ENCODE assay signal across 1 cellular context in the genomic region with DNA sequence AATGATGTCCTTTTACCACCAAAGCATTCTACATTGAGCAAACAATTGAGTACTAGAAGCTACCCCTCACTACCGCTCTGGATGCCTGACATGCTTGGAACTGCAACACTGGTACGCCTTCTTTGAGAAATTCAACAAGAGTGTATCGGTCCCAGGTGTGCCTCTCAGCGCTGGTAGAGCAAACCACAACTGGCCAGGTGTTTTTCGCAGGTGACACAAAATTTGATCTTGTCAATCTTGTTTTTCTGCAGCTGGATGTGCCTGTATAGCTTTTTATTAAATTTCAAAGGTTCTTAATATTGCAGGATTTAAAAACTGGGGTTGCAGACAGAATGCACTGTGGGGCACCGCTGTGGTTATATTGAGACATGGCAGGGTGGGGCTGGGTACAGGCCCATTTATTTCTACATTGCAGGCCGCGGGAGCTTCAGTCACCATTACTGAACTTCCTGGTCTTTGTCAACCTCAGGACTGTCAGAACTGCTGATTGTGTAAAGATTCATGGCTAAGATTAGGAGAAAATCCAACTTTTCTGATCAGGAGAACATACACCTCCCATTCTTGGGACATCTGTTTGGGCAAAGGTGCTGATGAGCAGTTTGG.
TF ChIP-seq lines count a peak whose summit lies in the region.

No MANE protein-coding gene starts in this region.

TF ChIP-seq in GM12878, 131 proteins besides CTCF, POLR2A, EP300 and RAD21:
- TF ChIP-seq BCL11A (IDR thresholded peaks at IDR 0.05; ENCODE audit: low read depth, low read length) (no peak), RUNX3 (IDR thresholded peaks at IDR 0.05; ENCODE audit: low read length) (peak; percentile 47; the same call in 1 of the 2 replicates), SPI1 (IDR thresholded peaks at IDR 0.05; ENCODE audit: borderline replicate concordance, insufficient read depth, low read depth, low read length) (0 out of 2 replicates have a peak, but pooled peaks have one; percentile 0), POLR2AphosphoS2 (IDR thresholded peaks at IDR 0.05; ENCODE audit: low read depth, low read length) (no peak), STAT1 (conservative IDR thresholded peaks at IDR 0.05) (no peak), BHLHE40 (IDR thresholded peaks at IDR 0.05; ENCODE audit: borderline replicate concordance in 1 of 2, low read depth in 2 of 2, low read length in 1 of 2) (no peak), MYB (IDR thresholded peaks at IDR 0.05; ENCODE audit: borderline replicate concordance, low read depth, low read length) (no peak), TCF12 (IDR thresholded peaks at IDR 0.05; ENCODE audit: low read depth, low read length) (peak; percentile 52; the same call in 1 of the 2 replicates), CREM (IDR thresholded peaks at IDR 0.05; ENCODE audit: low read depth) (no peak), SMARCA5 (IDR thresholded peaks at IDR 0.05) (no peak), BACH1 (IDR thresholded peaks at IDR 0.05; ENCODE audit: borderline replicate concordance) (no peak), GATAD2B (conservative IDR thresholded peaks at IDR 0.05; ENCODE audit: low read depth) (no peak), MXI1 (IDR thresholded peaks at IDR 0.05; ENCODE audit: low read depth, low read length) (no peak), CHD1 (IDR thresholded peaks at IDR 0.05; ENCODE audit: low read depth, low read length) (no peak), TCF7 (IDR thresholded peaks at IDR 0.05; ENCODE audit: borderline replicate concordance) (no peak), YBX1 (IDR thresholded peaks at IDR 0.05) (no peak), ZNF207 (IDR thresholded peaks at IDR 0.05; ENCODE audit: borderline replicate concordance) (no peak), TCF3 (IDR thresholded peaks at IDR 0.05; ENCODE audit: borderline replicate concordance, insufficient read depth, low read depth, low read length) (peak; percentile 64; the same call in 1 of the 2 replicates), CBX3 (IDR thresholded peaks at IDR 0.05; ENCODE audit: borderline replicate concordance, low read depth) (no peak), SP1 (IDR thresholded peaks at IDR 0.05; ENCODE audit: low read depth, low read length) (no peak), STAT3 (IDR thresholded peaks at IDR 0.05; ENCODE audit: low read depth, low read length) (no peak), MTA3 (IDR thresholded peaks at IDR 0.05; ENCODE audit: borderline replicate concordance, low read length) (no peak), SMC3 (IDR thresholded peaks at IDR 0.05; ENCODE audit: borderline replicate concordance, low read length) (no peak)
- TF ChIP-seq, protein P1, sequence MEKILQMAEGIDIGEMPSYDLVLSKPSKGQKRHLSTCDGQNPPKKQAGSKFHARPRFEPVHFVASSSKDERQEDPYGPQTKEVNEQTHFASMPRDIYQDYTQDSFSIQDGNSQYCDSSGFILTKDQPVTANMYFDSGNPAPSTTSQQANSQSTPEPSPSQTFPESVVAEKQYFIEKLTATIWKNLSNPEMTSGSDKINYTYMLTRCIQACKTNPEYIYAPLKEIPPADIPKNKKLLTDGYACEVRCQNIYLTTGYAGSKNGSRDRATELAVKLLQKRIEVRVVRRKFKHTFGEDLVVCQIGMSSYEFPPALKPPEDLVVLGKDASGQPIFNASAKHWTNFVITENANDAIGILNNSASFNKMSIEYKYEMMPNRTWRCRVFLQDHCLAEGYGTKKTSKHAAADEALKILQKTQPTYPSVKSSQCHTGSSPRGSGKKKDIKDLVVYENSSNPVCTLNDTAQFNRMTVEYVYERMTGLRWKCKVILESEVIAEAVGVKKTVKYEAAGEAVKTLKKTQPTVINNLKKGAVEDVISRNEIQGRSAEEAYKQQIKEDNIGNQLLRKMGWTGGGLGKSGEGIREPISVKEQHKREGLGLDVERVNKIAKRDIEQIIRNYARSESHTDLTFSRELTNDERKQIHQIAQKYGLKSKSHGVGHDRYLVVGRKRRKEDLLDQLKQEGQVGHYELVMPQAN (conservative IDR thresholded peaks at IDR 0.05) = no peak
- TF ChIP-seq, protein P2, sequence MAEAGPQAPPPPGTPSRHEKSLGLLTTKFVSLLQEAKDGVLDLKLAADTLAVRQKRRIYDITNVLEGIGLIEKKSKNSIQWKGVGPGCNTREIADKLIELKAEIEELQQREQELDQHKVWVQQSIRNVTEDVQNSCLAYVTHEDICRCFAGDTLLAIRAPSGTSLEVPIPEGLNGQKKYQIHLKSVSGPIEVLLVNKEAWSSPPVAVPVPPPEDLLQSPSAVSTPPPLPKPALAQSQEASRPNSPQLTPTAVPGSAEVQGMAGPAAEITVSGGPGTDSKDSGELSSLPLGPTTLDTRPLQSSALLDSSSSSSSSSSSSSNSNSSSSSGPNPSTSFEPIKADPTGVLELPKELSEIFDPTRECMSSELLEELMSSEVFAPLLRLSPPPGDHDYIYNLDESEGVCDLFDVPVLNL (IDR thresholded peaks at IDR 0.05; ENCODE audit: low read depth, low read length) = no peak
- TF ChIP-seq, protein P3, sequence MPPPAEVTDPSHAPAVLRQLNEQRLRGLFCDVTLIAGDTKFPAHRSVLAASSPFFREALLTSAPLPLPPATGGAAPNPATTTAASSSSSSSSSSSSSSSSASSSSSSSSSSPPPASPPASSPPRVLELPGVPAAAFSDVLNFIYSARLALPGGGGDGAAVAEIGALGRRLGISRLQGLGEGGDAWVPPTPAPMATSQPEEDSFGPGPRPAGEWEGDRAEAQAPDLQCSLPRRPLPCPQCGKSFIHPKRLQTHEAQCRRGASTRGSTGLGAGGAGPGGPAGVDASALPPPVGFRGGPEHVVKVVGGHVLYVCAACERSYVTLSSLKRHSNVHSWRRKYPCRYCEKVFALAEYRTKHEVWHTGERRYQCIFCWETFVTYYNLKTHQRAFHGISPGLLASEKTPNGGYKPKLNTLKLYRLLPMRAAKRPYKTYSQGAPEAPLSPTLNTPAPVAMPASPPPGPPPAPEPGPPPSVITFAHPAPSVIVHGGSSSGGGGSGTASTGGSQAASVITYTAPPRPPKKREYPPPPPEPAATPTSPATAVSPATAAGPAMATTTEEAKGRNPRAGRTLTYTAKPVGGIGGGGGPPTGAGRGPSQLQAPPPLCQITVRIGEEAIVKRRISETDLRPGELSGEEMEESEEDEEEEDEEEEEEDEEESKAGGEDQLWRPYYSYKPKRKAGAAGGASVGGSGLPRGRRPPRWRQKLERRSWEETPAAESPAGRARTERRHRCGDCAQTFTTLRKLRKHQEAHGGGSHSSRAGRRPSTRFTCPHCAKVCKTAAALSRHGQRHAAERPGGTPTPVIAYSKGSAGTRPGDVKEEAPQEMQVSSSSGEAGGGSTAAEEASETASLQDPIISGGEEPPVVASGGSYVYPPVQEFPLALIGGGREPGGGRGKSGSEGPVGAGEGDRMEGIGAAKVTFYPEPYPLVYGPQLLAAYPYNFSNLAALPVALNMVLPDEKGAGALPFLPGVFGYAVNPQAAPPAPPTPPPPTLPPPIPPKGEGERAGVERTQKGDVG (CRISPR knock-in tag; IDR thresholded peaks at IDR 0.05) = no peak
- TF ChIP-seq, protein P4, sequence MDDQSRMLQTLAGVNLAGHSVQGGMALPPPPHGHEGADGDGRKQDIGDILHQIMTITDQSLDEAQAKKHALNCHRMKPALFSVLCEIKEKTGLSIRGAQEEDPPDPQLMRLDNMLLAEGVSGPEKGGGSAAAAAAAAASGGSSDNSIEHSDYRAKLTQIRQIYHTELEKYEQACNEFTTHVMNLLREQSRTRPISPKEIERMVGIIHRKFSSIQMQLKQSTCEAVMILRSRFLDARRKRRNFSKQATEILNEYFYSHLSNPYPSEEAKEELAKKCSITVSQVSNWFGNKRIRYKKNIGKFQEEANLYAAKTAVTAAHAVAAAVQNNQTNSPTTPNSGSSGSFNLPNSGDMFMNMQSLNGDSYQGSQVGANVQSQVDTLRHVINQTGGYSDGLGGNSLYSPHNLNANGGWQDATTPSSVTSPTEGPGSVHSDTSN (IDR thresholded peaks at IDR 0.05; ENCODE audit: insufficient replicate concordance, low read depth, low read length) = no peak
- TF ChIP-seq, protein P5, sequence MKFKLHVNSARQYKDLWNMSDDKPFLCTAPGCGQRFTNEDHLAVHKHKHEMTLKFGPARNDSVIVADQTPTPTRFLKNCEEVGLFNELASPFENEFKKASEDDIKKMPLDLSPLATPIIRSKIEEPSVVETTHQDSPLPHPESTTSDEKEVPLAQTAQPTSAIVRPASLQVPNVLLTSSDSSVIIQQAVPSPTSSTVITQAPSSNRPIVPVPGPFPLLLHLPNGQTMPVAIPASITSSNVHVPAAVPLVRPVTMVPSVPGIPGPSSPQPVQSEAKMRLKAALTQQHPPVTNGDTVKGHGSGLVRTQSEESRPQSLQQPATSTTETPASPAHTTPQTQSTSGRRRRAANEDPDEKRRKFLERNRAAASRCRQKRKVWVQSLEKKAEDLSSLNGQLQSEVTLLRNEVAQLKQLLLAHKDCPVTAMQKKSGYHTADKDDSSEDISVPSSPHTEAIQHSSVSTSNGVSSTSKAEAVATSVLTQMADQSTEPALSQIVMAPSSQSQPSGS (IDR thresholded peaks at IDR 0.05; ENCODE audit: low read length) = 0 out of 2 replicates have a peak, but pooled peaks have one; percentile 6
- TF ChIP-seq, protein P6, sequence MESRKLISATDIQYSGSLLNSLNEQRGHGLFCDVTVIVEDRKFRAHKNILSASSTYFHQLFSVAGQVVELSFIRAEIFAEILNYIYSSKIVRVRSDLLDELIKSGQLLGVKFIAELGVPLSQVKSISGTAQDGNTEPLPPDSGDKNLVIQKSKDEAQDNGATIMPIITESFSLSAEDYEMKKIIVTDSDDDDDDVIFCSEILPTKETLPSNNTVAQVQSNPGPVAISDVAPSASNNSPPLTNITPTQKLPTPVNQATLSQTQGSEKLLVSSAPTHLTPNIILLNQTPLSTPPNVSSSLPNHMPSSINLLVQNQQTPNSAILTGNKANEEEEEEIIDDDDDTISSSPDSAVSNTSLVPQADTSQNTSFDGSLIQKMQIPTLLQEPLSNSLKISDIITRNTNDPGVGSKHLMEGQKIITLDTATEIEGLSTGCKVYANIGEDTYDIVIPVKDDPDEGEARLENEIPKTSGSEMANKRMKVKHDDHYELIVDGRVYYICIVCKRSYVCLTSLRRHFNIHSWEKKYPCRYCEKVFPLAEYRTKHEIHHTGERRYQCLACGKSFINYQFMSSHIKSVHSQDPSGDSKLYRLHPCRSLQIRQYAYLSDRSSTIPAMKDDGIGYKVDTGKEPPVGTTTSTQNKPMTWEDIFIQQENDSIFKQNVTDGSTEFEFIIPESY (IDR thresholded peaks at IDR 0.05) = no peak
